8 cellular contexts compared by ENCODE assay signal in the genomic region with DNA sequence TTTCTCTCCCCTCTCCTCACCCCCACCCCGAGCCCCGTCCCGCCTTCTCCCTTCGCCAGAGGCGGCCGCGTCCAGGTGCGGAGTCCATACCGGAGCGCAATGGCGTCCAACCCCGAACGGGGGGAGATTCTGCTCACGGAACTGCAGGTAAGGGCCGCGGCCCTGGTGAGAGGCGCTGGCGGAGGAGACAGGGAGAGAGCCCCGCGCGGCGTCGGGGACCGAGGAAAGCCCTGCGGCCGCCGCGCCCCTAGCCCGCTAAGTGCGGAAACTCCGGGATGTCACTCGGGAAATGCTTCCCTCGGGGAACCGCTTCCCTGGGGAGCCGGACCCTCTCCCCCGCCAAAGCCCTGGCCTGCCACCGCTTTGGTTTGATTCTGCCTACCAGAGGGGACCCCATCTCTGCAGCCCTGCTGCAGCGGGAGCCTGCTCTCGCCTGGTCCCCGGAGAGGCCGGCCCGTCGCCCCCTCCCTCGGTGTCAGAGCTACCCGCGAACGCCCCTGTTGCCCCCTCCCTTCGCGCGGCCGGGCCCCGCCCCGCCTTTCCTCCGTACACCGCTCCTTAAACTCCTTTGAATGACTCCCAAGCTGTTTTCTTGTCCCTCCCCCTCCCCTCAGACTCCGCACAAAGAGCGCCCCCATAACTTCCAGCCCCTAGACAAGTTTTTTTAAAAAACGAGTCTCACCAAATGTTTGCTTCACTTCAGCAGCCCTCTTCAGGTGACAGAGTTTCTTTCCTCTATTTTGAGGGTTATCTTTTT. TPM values are rescaled to one million over a fixed set of nuclear protein-coding genes. Genes with fewer than 3 reads are reported as not detected.
DNase-seq lines count a peak whose midpoint lies in the region; ATAC-seq and TF ChIP-seq lines count a peak whose summit lies in the region.

No MANE protein-coding gene starts in this region.

- H3K36me3 Mint-ChIP-seq in activated T-helper 2 cell treated with anti-CD3 and anti-CD28 coated beads, Interferon-gamma antibody, Interleukin-2, Interleukin-4, amounts not matched to agents 10 μg/mL and 5 μg/mL and 100 μg/mL, durations not matched to agents 14 hours and 24 hours and 36 hours (ENCODE audit: low read depth) = peaks cover 5% of the 10 kb centered on the region

- TF ChIP-seq CTCF in Panc1 (IDR thresholded peaks at IDR 0.05) (peak; percentile 36), neural cell (IDR thresholded peaks at IDR 0.05; ENCODE audit: poor library complexity, severe bottlenecking) (no peak)

- H3K27ac Mint-ChIP-seq in activated T-helper 2 cell treated with anti-CD3 and anti-CD28 coated beads, Interferon-gamma antibody, Interleukin-2, Interleukin-4, amounts not matched to agents 10 μg/mL and 5 μg/mL and 100 μg/mL, durations not matched to agents 14 hours and 24 hours and 36 hours = peak overlapping the region; percentile 98

- H3K4me3 ChIP-seq in Panc1 (ENCODE audit: low read depth in 2 of 2, low read length in 2 of 2) (peak overlapping the region; percentile 92 to 100), neural cell (ENCODE audit: low read length) (peak overlapping the region; percentile 88), stomach smooth muscle (ENCODE audit: low read length in 2 of 2) (peak overlapping the region; percentile 83 to 86)

- intact Hi-C loops in Panc1 (cut with micrococcal nuclease; ENCODE audit: unreplicated experiment) = no loop called here
- intact Hi-C loops in activated T-helper 2 cell treated with anti-CD3 and anti-CD28 coated beads, Interferon-gamma antibody, Interleukin-2, Interleukin-4, amounts not matched to agents 10 μg/mL and 5 μg/mL and 100 μg/mL, durations not matched to agents 14 hours and 24 hours and 36 hours (cut with micrococcal nuclease) = loop anchor here (1.0 to 10.0 kb wide), 6 partner anchors 23 to 1990 kb away; partner anchors contain the start of genes GTF2B, HS2ST1 and SELENOF

- in situ Hi-C loops in Panc1 (cut with HindIII; ENCODE audit: low pct_unique_long_range_greater_than_20kb, low sequenced_read_pairs) = no loop called here

- no TSS peak for BruUV-seq in Panc1 (replicated peaks; lab: Mats Ljungman, UMichigan)

- peak; percentile 39 for ATAC-seq in GM21526 (IDR thresholded peaks at IDR 0.05; ENCODE audit: low FRiP score, unreplicated experiment)
- peak; percentile 82 for ATAC-seq in Panc1

- peaks cover 7% of the 10 kb centered on the region for H3F3A ChIP-seq in neural cell (ENCODE audit: insufficient read depth, low read length, poor library complexity, severe bottlenecking)

- H3K27me3 Mint-ChIP-seq in activated T-helper 2 cell treated with anti-CD3 and anti-CD28 coated beads, Interferon-gamma antibody, Interleukin-2, Interleukin-4, amounts not matched to agents 10 μg/mL and 5 μg/mL and 100 μg/mL, durations not matched to agents 14 hours and 24 hours and 36 hours (ENCODE audit: low read depth) = peaks cover 7% of the 10 kb centered on the region

- H3K27me3 ChIP-seq in Panc1 (ENCODE audit: control insufficient read depth, insufficient read depth, low read length) = no peaks in the 10 kb centered on the region
- no peaks in the 10 kb centered on the region for H3K27me3 ChIP-seq in neural cell (ENCODE audit: insufficient read depth, low read depth, low read length)
- H3K27me3 ChIP-seq in stomach smooth muscle (ENCODE audit: control insufficient read depth in 1 of 2, insufficient read depth in 2 of 2, low read length in 2 of 2) = no peaks in the 10 kb centered on the region

- no peak for TF ChIP-seq EP300 in neural cell (conservative IDR thresholded peaks at IDR 0.05; ENCODE audit: poor library complexity, severe bottlenecking)

- H3K9me3 ChIP-seq in Panc1 (ENCODE audit: control insufficient read depth, insufficient read depth, low read depth, low read length) = no peaks in the 10 kb centered on the region
- no peaks in the 10 kb centered on the region for H3K9me3 ChIP-seq in neural cell (ENCODE audit: low read length)
- no peaks in the 10 kb centered on the region for H3K9me3 ChIP-seq in stomach smooth muscle (ENCODE audit: control insufficient read depth in 2 of 2, low read length in 2 of 2)

- peak overlapping the region; percentile 99 for H3K4me3 Mint-ChIP-seq in activated T-helper 2 cell treated with anti-CD3 and anti-CD28 coated beads, Interferon-gamma antibody, Interleukin-2, Interleukin-4, amounts not matched to agents 10 μg/mL and 5 μg/mL and 100 μg/mL, durations not matched to agents 14 hours and 24 hours and 36 hours (ENCODE audit: low read depth)

- H3K4me2 ChIP-seq in neural cell (ENCODE audit: low read length) = peak overlapping the region; percentile 81

- peak; percentile 82 for DNase-seq in DMS114 treated with DMSO at 0.1 percent for 48 hours (lab: John Stamatoyannopoulos, UW; ENCODE audit: unreplicated experiment)
- DNase-seq in HuH-7 (ENCODE audit: low spot score) = peak; percentile 52
- no peak for DNase-seq in Panc1 (ENCODE audit: low read depth, low spot score)
- DNase-seq in activated T-helper 2 cell treated with anti-CD3 and anti-CD28 coated beads, Interferon-gamma antibody, Interleukin-2, Interleukin-4, amounts not matched to agents 10 μg/mL and 5 μg/mL and 100 μg/mL, durations not matched to agents 14 hours and 24 hours and 36 hours (ENCODE audit: low spot score) = peak; percentile 54
- DNase-seq in fibroblast of the conjunctiva (ENCODE audit: low read depth) = peak; percentile 20

- POLR2A ChIA-PET in Panc1 (lab: Charles Lee) = interaction anchor here (0.7 kb wide), 2 partner anchors 21 to 327 kb away, joined by 3 to 6 read pairs; no protein-coding TSS in a partner anchor

- peak overlapping the region; percentile 86 for H2AFZ ChIP-seq in neural cell (ENCODE audit: low read depth, low read length)

- peaks cover 46% of the 10 kb centered on the region for H3K79me2 ChIP-seq in neural cell (replicated peaks; ENCODE audit: insufficient read depth, low read length)

- peak overlapping the region; percentile 91 for H3K9ac ChIP-seq in neural cell (ENCODE audit: low read length)
- peak overlapping the region; percentile 68 to 86 for H3K9ac ChIP-seq in stomach smooth muscle (ENCODE audit: low read length in 2 of 2)

- no peaks in the 10 kb centered on the region for H3K9me3 Mint-ChIP-seq in activated T-helper 2 cell treated with anti-CD3 and anti-CD28 coated beads, Interferon-gamma antibody, Interleukin-2, Interleukin-4, amounts not matched to agents 10 μg/mL and 5 μg/mL and 100 μg/mL, durations not matched to agents 14 hours and 24 hours and 36 hours

- no peaks in the 10 kb centered on the region for H3K9me2 ChIP-seq in neural cell (ENCODE audit: insufficient read depth, low read length)

- H3K4me1 Mint-ChIP-seq in activated T-helper 2 cell treated with anti-CD3 and anti-CD28 coated beads, Interferon-gamma antibody, Interleukin-2, Interleukin-4, amounts not matched to agents 10 μg/mL and 5 μg/mL and 100 μg/mL, durations not matched to agents 14 hours and 24 hours and 36 hours (ENCODE audit: low read depth) = peaks cover 22% of the 10 kb centered on the region

- CTCF ChIA-PET in Panc1 (lab: Charles Lee) = interaction anchor here (0.7 to 1.1 kb wide), 4 partner anchors 13 to 417 kb away, joined by 3 to 6 read pairs (median 4); no protein-coding TSS in a partner anchor

- no peak for TF ChIP-seq RAD21 in neural cell (conservative IDR thresholded peaks at IDR 0.05)

- H3K4me1 ChIP-seq in Panc1 (ENCODE audit: control insufficient read depth, insufficient read depth, low read length) = peaks cover 17% of the 10 kb centered on the region
- peaks cover 5% of the 10 kb centered on the region for H3K4me1 ChIP-seq in stomach smooth muscle (ENCODE audit: control insufficient read depth, insufficient read depth, low read length)

- no peaks in the 10 kb centered on the region for H4K20me1 ChIP-seq in neural cell (ENCODE audit: insufficient read depth)

- H3K27ac ChIP-seq in Panc1 (ENCODE audit: low read length) = peak overlapping the region; percentile 92
- H3K27ac ChIP-seq in neural cell (ENCODE audit: low read length) = peak overlapping the region; percentile 94
- H3K27ac ChIP-seq in stomach smooth muscle (ENCODE audit: low read length) = peak overlapping the region; percentile 86

- H3K36me3 ChIP-seq in Panc1 (ENCODE audit: control insufficient read depth, insufficient read depth, low read length) = peaks cover 8% of the 10 kb centered on the region
- H3K36me3 ChIP-seq in neural cell (ENCODE audit: insufficient read depth, low read length) = no peaks in the 10 kb centered on the region
- no peaks in the 10 kb centered on the region for H3K36me3 ChIP-seq in stomach smooth muscle (ENCODE audit: control insufficient read depth in 2 of 2, insufficient read depth in 2 of 2, low read length in 2 of 2)

TF ChIP-seq in neural cell, 6 proteins besides CTCF, POLR2A, EP300 and RAD21 (continues in another document):
- TF ChIP-seq EZH2 (IDR thresholded peaks at IDR 0.05; ENCODE audit: borderline replicate concordance, insufficient read depth, low read length, poor library complexity, severe bottlenecking) (no peak), POLR2AphosphoS5 (IDR thresholded peaks at IDR 0.05) (peak; percentile 35)

RNA-seq across cellular contexts. Expression of gene PKN2, which starts 0.6 kb away (rescaled TPM):
- 74.1 TPM for total RNA-seq in Panc1 (2021; ENCODE audit: unreplicated experiment)
- polyA plus RNA-seq in Panc1 (2012; ENCODE audit: insufficient read length) = 24.8 TPM
- 21.2 and 21.4 TPM in 2 replicates for total RNA-seq in activated T-helper 2 cell treated with anti-CD3 and anti-CD28 coated beads, Interferon-gamma antibody, Interleukin-2, Interleukin-4, amounts not matched to agents 10 μg/mL and 5 μg/mL and 100 μg/mL, durations not matched to agents 14 hours and 24 hours and 36 hours
- 28.3 and 38.4 TPM in 2 replicates for polyA plus RNA-seq in neural cell
- 61.9 and 78.2 TPM in 2 replicates for polyA minus RNA-seq in neural cell
